ENCODE assay signal across 12 cellular contexts in genomic region chr10:5565671-5566581, GRCh38. TPM values are rescaled to one million over a fixed set of nuclear protein-coding genes. Genes with fewer than 3 reads are reported as not detected.
DNase-seq lines count a peak whose midpoint lies in the region; ATAC-seq and TF ChIP-seq lines count a peak whose summit lies in the region.
"Had no signal": no experiment of that assay in that cellular context is flagged by ENCODE, and none has a peak within 500 bp of the region (broad histone marks: within the 10 kb centered on the region; RNA-seq: fewer than 3 reads in every experiment).

No MANE protein-coding gene starts in this region.

- no peak overlapping the region for H3K4me3 ChIP-seq in vagina
- H3K4me3 ChIP-seq: thyroid gland had no signal

- H3K36me3 Mint-ChIP-seq in activated T-helper 17 cell treated with anti-CD3 and anti-CD28 coated beads, Interleukin-2, amount 50 U/mL, for 72 hours (ENCODE audit: low read depth), result no peaks in the 10 kb centered on the region
- no peaks in the 10 kb centered on the region for H3K36me3 Mint-ChIP-seq in activated CD8-positive, alpha-beta T cell treated with anti-CD3 and anti-CD28 coated beads, Interleukin-2, amount 10 ng/mL, durations not matched to agents 7 days and 5 days (ENCODE audit: low read depth)

- H3K27ac Mint-ChIP-seq in activated T-helper 17 cell treated with anti-CD3 and anti-CD28 coated beads, Interleukin-2, amount 50 U/mL, for 72 hours, result peak overlapping the region; percentile 85
- H3K27ac Mint-ChIP-seq in activated CD8-positive, alpha-beta T cell treated with anti-CD3 and anti-CD28 coated beads, Interleukin-2, amount 10 ng/mL, durations not matched to agents 7 days and 5 days, result no peak overlapping the region

- no peak for TF ChIP-seq CTCF in 22Rv1 (IDR thresholded peaks at IDR 0.05)
- no peak for TF ChIP-seq CTCF in vagina (IDR thresholded peaks at IDR 0.05)

- no peaks in the 10 kb centered on the region for H3K27me3 Mint-ChIP-seq in activated T-helper 17 cell treated with anti-CD3 and anti-CD28 coated beads, Interleukin-2, amount 50 U/mL, for 72 hours
- peaks cover 7% of the 10 kb centered on the region for H3K27me3 Mint-ChIP-seq in activated CD8-positive, alpha-beta T cell treated with anti-CD3 and anti-CD28 coated beads, Interleukin-2, amount 10 ng/mL, durations not matched to agents 7 days and 5 days (ENCODE audit: low read depth)

- TF ChIP-seq POLR2A in vagina (IDR thresholded peaks at IDR 0.05), result no peak

- CTCF ChIA-PET in activated CD8-positive, alpha-beta T cell treated with anti-CD3 and anti-CD28 coated beads, Interleukin-2, amount 10 ng/mL, durations not matched to agents 7 days and 5 days (lab: Charles Lee), result interaction anchor here (1.7 to 1.9 kb wide), 2 partner anchors 57 to 123 kb away, joined by 5 read pairs; no protein-coding TSS in a partner anchor

- peak; percentile 96 for DNase-seq in ELR (ENCODE audit: low read depth)
- DNase-seq in kidney tubule cell (ENCODE audit: low spot score), result peak; percentile 55
- DNase-seq in mucosa of gallbladder (ENCODE audit: low spot score), result no peak
- DNase-seq in vagina (ENCODE audit: extremely low spot score in 2 of 2), result no peak
- DNase-seq in kidney glomerular epithelial cell (lab: John Stamatoyannopoulos, UW), result no peak
- no peak for DNase-seq in activated CD8-positive, alpha-beta T cell treated with anti-CD3 and anti-CD28 coated beads, Interleukin-2, amount 10 ng/mL, durations not matched to agents 7 days and 5 days
- DNase-seq: amygdala, DMS153 had no signal

- POLR2A ChIA-PET in activated CD8-positive, alpha-beta T cell treated with anti-CD3 and anti-CD28 coated beads, Interleukin-2, amount 10 ng/mL, durations not matched to agents 7 days and 5 days (lab: Charles Lee), result interaction anchor here (1.2 kb wide), 1 partner anchor 11 kb away, joined by 5 read pairs; no protein-coding TSS in a partner anchor

- ATAC-seq in activated T-helper 17 cell treated with anti-CD3 and anti-CD28 coated beads, Interleukin-2, amount 50 U/mL, for 72 hours (replicated peaks), result peak; percentile 42
- ATAC-seq in activated CD8-positive, alpha-beta T cell treated with anti-CD3 and anti-CD28 coated beads, Interleukin-2, amount 10 ng/mL, durations not matched to agents 7 days and 5 days, result no peak

- H3K4me3 Mint-ChIP-seq in activated T-helper 17 cell treated with anti-CD3 and anti-CD28 coated beads, Interleukin-2, amount 50 U/mL, for 72 hours, result peak overlapping the region; percentile 88
- H3K4me3 Mint-ChIP-seq in activated CD8-positive, alpha-beta T cell treated with anti-CD3 and anti-CD28 coated beads, Interleukin-2, amount 10 ng/mL, durations not matched to agents 7 days and 5 days, result no peak overlapping the region

- no peaks in the 10 kb centered on the region for H3K9me3 Mint-ChIP-seq in activated T-helper 17 cell treated with anti-CD3 and anti-CD28 coated beads, Interleukin-2, amount 50 U/mL, for 72 hours
- H3K9me3 Mint-ChIP-seq in activated CD8-positive, alpha-beta T cell treated with anti-CD3 and anti-CD28 coated beads, Interleukin-2, amount 10 ng/mL, durations not matched to agents 7 days and 5 days (ENCODE audit: insufficient read depth), result no peaks in the 10 kb centered on the region

- H3K27ac ChIP-seq in 22Rv1, result peak overlapping the region; percentile 87; the same call in 1 of the 2 replicates
- no peak overlapping the region for H3K27ac ChIP-seq in vagina
- H3K27ac ChIP-seq: thyroid gland had no signal

- H3K9me3 ChIP-seq in vagina, result no peaks in the 10 kb centered on the region
- H3K9me3 ChIP-seq: thyroid gland had no signal

- no peaks in the 10 kb centered on the region for H3K36me3 ChIP-seq in vagina
- H3K36me3 ChIP-seq: thyroid gland had no signal

- intact Hi-C loops in vagina (cut with DNase I), result no loop called here

- peaks cover 26% of the 10 kb centered on the region for H3K4me1 Mint-ChIP-seq in activated T-helper 17 cell treated with anti-CD3 and anti-CD28 coated beads, Interleukin-2, amount 50 U/mL, for 72 hours
- peaks cover 14% of the 10 kb centered on the region for H3K4me1 Mint-ChIP-seq in activated CD8-positive, alpha-beta T cell treated with anti-CD3 and anti-CD28 coated beads, Interleukin-2, amount 10 ng/mL, durations not matched to agents 7 days and 5 days (ENCODE audit: low read depth)

- H3K27me3 ChIP-seq in vagina, result no peaks in the 10 kb centered on the region
- H3K27me3 ChIP-seq: thyroid gland had no signal

- H3K4me1 ChIP-seq in vagina, result peaks cover 22% of the 10 kb centered on the region
- H3K4me1 ChIP-seq: thyroid gland had no signal

RNA-seq across cellular contexts. Expression of gene CALML3, which starts 41.2 kb away (rescaled TPM):
- not detected for total RNA-seq in activated T-helper 17 cell treated with anti-CD3 and anti-CD28 coated beads, Interleukin-2, amount 50 U/mL, for 72 hours
- not detected for total RNA-seq in mucosa of gallbladder
- 50.6 TPM for total RNA-seq in vagina
- not detected for total RNA-seq in activated CD8-positive, alpha-beta T cell treated with anti-CD3 and anti-CD28 coated beads, Interleukin-2, amount 10 ng/mL, durations not matched to agents 7 days and 5 days
- total RNA-seq: fibroblast of lung had no signal

Comparison
In these comparisons a context has a peak if more than half of its experiments do, and no peak if none do; other contexts are left out.
1. DNase-seq: peak in ELR (single experiment) and kidney tubule cell (single experiment); none in mucosa of gallbladder (single experiment), vagina (0 of 2), kidney glomerular epithelial cell (single experiment) and activated CD8-positive, alpha-beta T cell treated with anti-CD3 and anti-CD28 coated beads, Interleukin-2, amount 10 ng/mL, durations not matched to agents 7 days and 5 days (single experiment).
2. RNA of gene CALML3, which starts 41.2 kb away (total RNA-seq): 50.6 TPM in vagina (single experiment); not detected in activated T-helper 17 cell treated with anti-CD3 and anti-CD28 coated beads, Interleukin-2, amount 50 U/mL, for 72 hours, not detected in mucosa of gallbladder (single experiment) and not detected in activated CD8-positive, alpha-beta T cell treated with anti-CD3 and anti-CD28 coated beads, Interleukin-2, amount 10 ng/mL, durations not matched to agents 7 days and 5 days; every median in the first group is over 10 times any median in the second.